In genomic region chr11:36591433-36591832, GRCh38 we compare ENCODE assay signal across 9 cellular contexts. TPM values are rescaled to one million over a fixed set of nuclear protein-coding genes. Genes with fewer than 3 reads are reported as not detected.
"Had no signal": no experiment of that assay in that cellular context is flagged by ENCODE, and none has a peak within 500 bp of the region (broad histone marks: within the 10 kb centered on the region; RNA-seq: fewer than 3 reads in every experiment).

No MANE protein-coding gene starts in this region.

- H3K4me3 ChIP-seq: GM23338, K562 had no signal

- ATAC-seq: GM23338, K562 had no signal

- H3K9me3 Mint-ChIP-seq: GM23338, H9 had no signal

- H2AFZ ChIP-seq: GM23338 had no signal

- H3K27ac Mint-ChIP-seq: GM23338, H9 had no signal

- H3K4me2 ChIP-seq: GM23338 had no signal

- DNase-seq: H9, HCEC 1CT, IMR-90, Kasumi-1, KG1 had no signal

- H3K4me3 Mint-ChIP-seq: GM23338, H9 had no signal

RNA-seq across cellular contexts. Expression of gene RAG2, which starts 6.6 kb away (rescaled TPM):
- total RNA-seq: GM23338, H1, H9, HT-29, IMR-90 had no signal
- polyA plus RNA-seq: GM23338, H1, IMR-90 had no signal
